Comparison of ENCODE assay signal across 27 cellular contexts in genomic region chr16:65480276-65480675, GRCh38.
"Had no signal": no experiment of that assay in that cellular context is flagged by ENCODE, and none has a peak within 500 bp of the region (broad histone marks: within the 10 kb centered on the region; RNA-seq: fewer than 3 reads in every experiment).

No MANE protein-coding gene starts in this region.

- H3K4me3 ChIP-seq: coronary artery, dorsolateral prefrontal cortex, gastroesophageal sphincter, left lung, lower lobe of right lung, right lobe of liver, testis had no signal

- H3K9me3 ChIP-seq: gastroesophageal sphincter, left lung, lower lobe of right lung, right lobe of liver, testis had no signal

- H3K27ac ChIP-seq: brain microvascular endothelial cell, coronary artery, dorsolateral prefrontal cortex, gastroesophageal sphincter, left lung, lower lobe of right lung, right lobe of liver, testis had no signal

- H3K9me3 Mint-ChIP-seq: activated B cell treated with CpG ODN at 0.5 μM for 24 hours had no signal

- H3K36me3 Mint-ChIP-seq: natural killer cell had no signal

- DNase-seq: activated B cell treated with CpG ODN at 0.5 μM for 24 hours; activated CD4-positive, alpha-beta T cell treated with anti-CD3 and anti-CD28 coated beads, Interleukin-2, amount 50 U/mL, for 1 hour; activated CD8-positive, alpha-beta T cell treated with anti-CD3 and anti-CD28 coated beads for 36 hours; activated gamma-delta T cell treated with Interleukin-2 at 50 U/mL for 16 hours; activated naive CD4-positive, alpha-beta T cell treated with anti-CD3 and anti-CD28 coated beads, Interleukin-2, amount 50 U/mL, for 16 hours; activated T-cell treated with anti-CD3 and anti-CD28 coated beads, Interleukin-2, amount 50 U/mL, for 4 hours; amniotic stem cell; brain microvascular endothelial cell; dorsolateral prefrontal cortex; effector memory CD4-positive, alpha-beta T cell; erythroblast; head of caudate nucleus; hypothalamus; left lung; lower lobe of right lung; mesenchymal stem cell; natural killer cell; right lobe of liver; stimulated activated CD4-positive, alpha-beta T cell treated with anti-CD3 and anti-CD28 coated beads, Interleukin-2, amount 100 ng/mL, for 48 hours; stimulated activated naive CD8-positive, alpha-beta T cell treated with anti-CD3 and anti-CD28 coated beads, Interleukin-15, Interleukin-2, amounts not matched to agents 100 U/mL and 50 U/mL, for 24 hours; T-helper 9 cell; testis; trophoblast cell had no signal

- H3K4me1 Mint-ChIP-seq: activated B cell treated with CpG ODN at 0.5 μM for 24 hours; activated T-helper 17 cell treated with anti-CD3 and anti-CD28 coated beads, Interleukin-2, amount 50 U/mL, for 72 hours; natural killer cell had no signal

- H3K4me1 ChIP-seq: gastroesophageal sphincter, left lung, lower lobe of right lung, right lobe of liver, testis had no signal

- H3K27me3 Mint-ChIP-seq: activated B cell treated with CpG ODN at 0.5 μM for 24 hours; activated CD8-positive, alpha-beta T cell treated with anti-CD3 and anti-CD28 coated beads for 36 hours; activated T-helper 17 cell treated with anti-CD3 and anti-CD28 coated beads, Interleukin-2, amount 50 U/mL, for 72 hours had no signal

- H3K27ac Mint-ChIP-seq: activated B cell treated with CpG ODN at 0.5 μM for 24 hours; activated CD8-positive, alpha-beta T cell treated with anti-CD3 and anti-CD28 coated beads for 36 hours; activated T-helper 17 cell treated with anti-CD3 and anti-CD28 coated beads, Interleukin-2, amount 50 U/mL, for 72 hours; natural killer cell; T-helper 1 cell treated with Interleukin-12 subunit alpha and Interleukin-12 subunit beta and Interleukin-4 antibody, amounts not matched to agents 30 μg/mL and 1 μg/mL, for 36 hours had no signal

- H3K27me3 ChIP-seq: brain microvascular endothelial cell, gastroesophageal sphincter, left lung, right lobe of liver, testis had no signal

- H3K4me3 Mint-ChIP-seq: activated B cell treated with CpG ODN at 0.5 μM for 24 hours; activated CD8-positive, alpha-beta T cell treated with anti-CD3 and anti-CD28 coated beads for 36 hours; activated T-cell treated with anti-CD3 and anti-CD28 coated beads, Interleukin-2, amount 50 U/mL, for 4 hours; activated T-helper 17 cell treated with anti-CD3 and anti-CD28 coated beads, Interleukin-2, amount 50 U/mL, for 72 hours; natural killer cell; T-helper 1 cell treated with Interleukin-12 subunit alpha and Interleukin-12 subunit beta and Interleukin-4 antibody, amounts not matched to agents 30 μg/mL and 1 μg/mL, for 36 hours had no signal

- ATAC-seq: activated CD8-positive, alpha-beta T cell treated with anti-CD3 and anti-CD28 coated beads for 36 hours; activated T-cell treated with anti-CD3 and anti-CD28 coated beads, Interleukin-2, amount 50 U/mL, for 4 hours; activated T-helper 17 cell treated with anti-CD3 and anti-CD28 coated beads, Interleukin-2, amount 50 U/mL, for 72 hours; gastroesophageal sphincter; left lung; lower lobe of right lung; natural killer cell; right lobe of liver; stimulated activated naive CD8-positive, alpha-beta T cell treated with anti-CD3 and anti-CD28 coated beads, Interleukin-15, Interleukin-2, amounts not matched to agents 100 U/mL and 50 U/mL, for 24 hours had no signal

- H3K36me3 ChIP-seq: brain microvascular endothelial cell, gastroesophageal sphincter, left lung, lower lobe of right lung, right lobe of liver had no signal
